Comparison of ENCODE assay signal across 1 cellular context in the genomic region with DNA sequence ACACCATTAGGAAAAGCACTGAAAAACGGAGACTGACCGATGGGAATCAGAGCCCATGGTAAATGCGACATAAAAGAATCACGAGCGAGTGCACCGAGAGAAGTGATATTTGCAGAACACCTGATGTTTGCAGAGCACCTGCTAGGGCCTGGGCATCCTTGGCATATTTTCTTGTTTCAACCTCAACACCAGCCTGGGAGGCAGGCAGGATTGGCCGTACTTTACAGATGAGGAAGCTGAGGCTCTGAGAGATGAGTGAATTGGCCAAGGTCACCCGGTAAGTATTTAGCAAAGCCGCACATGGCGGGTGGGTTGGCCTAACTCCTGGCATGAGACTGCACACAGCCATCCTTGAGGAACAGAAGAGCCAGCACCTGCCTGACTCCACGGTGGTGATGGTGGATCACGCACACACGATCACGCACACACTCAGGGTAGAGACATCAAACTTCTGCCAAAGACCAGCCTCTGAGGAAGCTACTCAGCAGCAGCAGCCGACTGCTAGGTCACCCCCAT.
TF ChIP-seq lines count a peak whose summit lies in the region.

No MANE protein-coding gene starts in this region.

TF ChIP-seq in IMR-90, 13 proteins besides CTCF, POLR2A, EP300 and RAD21:
- TF ChIP-seq MAFK (IDR thresholded peaks at IDR 0.05; ENCODE audit: low read depth, low read length) (no peak), SMC3 (IDR thresholded peaks at IDR 0.05; ENCODE audit: low read depth, low read length) (no peak), MXI1 (IDR thresholded peaks at IDR 0.05; ENCODE audit: borderline replicate concordance, low read depth, low read length) (no peak), BHLHE40 (IDR thresholded peaks at IDR 0.05; ENCODE audit: low read depth, low read length) (no peak), NFE2L2 (IDR thresholded peaks at IDR 0.05; ENCODE audit: low read depth, low read length) (no peak), CHD1 (IDR thresholded peaks at IDR 0.05; ENCODE audit: low read depth, low read length) (no peak), FOS (IDR thresholded peaks at IDR 0.05; ENCODE audit: low read depth, low read length) (no peak), CEBPB (IDR thresholded peaks at IDR 0.05; ENCODE audit: low read depth, low read length) (no peak), RCOR1 (IDR thresholded peaks at IDR 0.05; ENCODE audit: insufficient replicate concordance, low read length) (no peak), RFX5 (IDR thresholded peaks at IDR 0.05; ENCODE audit: low read depth, low read length) (no peak)
- TF ChIP-seq, protein P1, sequence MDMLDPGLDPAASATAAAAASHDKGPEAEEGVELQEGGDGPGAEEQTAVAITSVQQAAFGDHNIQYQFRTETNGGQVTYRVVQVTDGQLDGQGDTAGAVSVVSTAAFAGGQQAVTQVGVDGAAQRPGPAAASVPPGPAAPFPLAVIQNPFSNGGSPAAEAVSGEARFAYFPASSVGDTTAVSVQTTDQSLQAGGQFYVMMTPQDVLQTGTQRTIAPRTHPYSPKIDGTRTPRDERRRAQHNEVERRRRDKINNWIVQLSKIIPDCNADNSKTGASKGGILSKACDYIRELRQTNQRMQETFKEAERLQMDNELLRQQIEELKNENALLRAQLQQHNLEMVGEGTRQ (IDR thresholded peaks at IDR 0.05; ENCODE audit: low read depth, low read length): no peak
TF ChIP-seq in IMR-90: peak in this region for 0.
